ENCODE assay signal across 8 cellular contexts in genomic region chrX:145405012-145405411, GRCh38.
DNase-seq lines count a peak whose midpoint lies in the region; ATAC-seq and TF ChIP-seq lines count a peak whose summit lies in the region.

No MANE protein-coding gene starts in this region.

- peak; percentile 47 for TF ChIP-seq CTCF in epithelial cell of esophagus (IDR thresholded peaks at IDR 0.05; ENCODE audit: insufficient read depth, low read depth, low read length, missing control alignments)

- no peak overlapping the region for H3K4me3 ChIP-seq in epithelial cell of esophagus (ENCODE audit: low read length)

- peak; percentile 53 for ATAC-seq in GM19467 (IDR thresholded peaks at IDR 0.05; ENCODE audit: unreplicated experiment)

- peak; percentile 1 to 2 for DNase-seq in NCI-H2081 (lab: John Stamatoyannopoulos, UW)
- no peak for DNase-seq in NCI-H2081 treated with DMSO at 0.1 percent for 48 hours (lab: John Stamatoyannopoulos, UW)
- peak; percentile 1 for DNase-seq in NCI-H69 (lab: John Stamatoyannopoulos, UW)
- peak; percentile 36 for DNase-seq in epithelial cell of esophagus (ENCODE audit: low read depth)
- peak; percentile 25 for DNase-seq in retina
- DNase-seq in activated CD4-positive, CD25-positive, alpha-beta regulatory T cell (lab: John Stamatoyannopoulos, UW) = no peak
- DNase-seq in activated CD4-positive, alpha-beta T cell treated with anti-CD3 and anti-CD28 coated beads, Interleukin-2, amount 50 U/mL, for 4 hours = no peak

Comparison
In these comparisons a context has a peak if more than half of its experiments do, and no peak if none do; other contexts are left out.
1. DNase-seq: peak in NCI-H2081 (2 of 2), NCI-H69 (single experiment), epithelial cell of esophagus (single experiment) and retina (single experiment); none in NCI-H2081 treated with DMSO at 0.1 percent for 48 hours (single experiment), activated CD4-positive, CD25-positive, alpha-beta regulatory T cell (0 of 4) and activated CD4-positive, alpha-beta T cell treated with anti-CD3 and anti-CD28 coated beads, Interleukin-2, amount 50 U/mL, for 4 hours (0 of 2).